ENCODE assay signal across 9 cellular contexts in the genomic region with DNA sequence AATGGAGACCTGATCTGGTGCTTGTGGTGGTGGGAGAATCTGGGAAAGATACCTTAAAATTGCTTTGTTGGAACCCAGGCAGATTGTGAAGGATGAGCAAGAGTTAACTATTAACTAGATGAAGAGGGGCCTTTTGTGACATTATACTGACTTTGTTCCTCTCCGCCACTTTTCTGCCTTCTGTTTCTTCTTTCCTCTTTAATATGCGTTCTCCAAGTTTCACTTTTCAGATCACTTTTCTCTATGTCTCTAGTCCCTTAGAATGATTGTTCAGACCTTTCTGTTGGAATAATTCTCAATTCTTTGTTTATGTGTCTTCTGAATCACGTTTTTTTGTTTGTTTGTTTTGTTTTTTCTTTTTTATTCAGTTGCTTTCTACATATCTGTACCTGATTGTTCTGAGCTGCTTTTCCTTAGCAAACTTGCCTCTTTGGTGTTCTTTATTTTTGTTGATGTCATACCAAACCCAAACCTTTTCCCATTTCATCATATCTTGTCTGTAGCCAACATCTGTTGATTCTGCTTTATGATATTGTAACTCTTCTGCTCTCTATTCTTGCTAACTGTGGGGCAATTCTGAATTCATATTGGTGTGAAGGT. TPM values are rescaled to one million over a fixed set of nuclear protein-coding genes. Genes with fewer than 3 reads are reported as not detected.
A peak's percentile ranks its signal among the peaks of the same experiment; 100 is the strongest.
DNase-seq lines count a peak whose midpoint lies in the region; ATAC-seq, FAIRE-seq and TF ChIP-seq lines count a peak whose summit lies in the region.
"Had no signal": no experiment of that assay in that cellular context is flagged by ENCODE, and none has a peak within 500 bp of the region (broad histone marks: within the 10 kb centered on the region; RNA-seq: fewer than 3 reads in every experiment).

No MANE protein-coding gene starts in this region.

- FAIRE-seq in HTR-8/SVneo (lab: Jason Lieb, UNC) = no peak

- peaks cover 0 to 5% (median 0%) of the 10 kb centered on the region in 5 experiments for H3K9me3 Mint-ChIP-seq in brain
- no peaks in the 10 kb centered on the region for H3K9me3 Mint-ChIP-seq in stimulated activated naive CD8-positive, alpha-beta T cell treated with anti-CD3 and anti-CD28 coated beads, Interleukin-15, amount 100 ng/mL, for 72 hours

- no peak for ATAC-seq in HCT116
- no peak for ATAC-seq in stimulated activated naive CD8-positive, alpha-beta T cell treated with anti-CD3 and anti-CD28 coated beads, Interleukin-15, amount 100 ng/mL, for 72 hours

- no peak for TF ChIP-seq RAD21 in HCT116 (IDR thresholded peaks at IDR 0.05; ENCODE audit: low read depth)

- no peak for DNase-seq in AG04449 (ENCODE audit: low read depth, low spot score)
- DNase-seq in HCT116 (ENCODE audit: low read depth, low spot score) = no peak
- no peak for DNase-seq in mesendoderm
- no peak for DNase-seq in MM.1S
- no peak for DNase-seq in HTR-8/SVneo (ENCODE audit: insufficient read length, low spot score)
- DNase-seq in stimulated activated naive CD8-positive, alpha-beta T cell treated with anti-CD3 and anti-CD28 coated beads, Interleukin-15, amount 100 ng/mL, for 72 hours = no peak
- no peak for DNase-seq in pons (ENCODE audit: low spot score)
- DNase-seq: effector CD8-positive, alpha-beta T cell had no signal

- H3K27me3 Mint-ChIP-seq in brain = peaks cover 8% of the 10 kb centered on the region
- peaks cover 63% of the 10 kb centered on the region for H3K27me3 Mint-ChIP-seq in stimulated activated naive CD8-positive, alpha-beta T cell treated with anti-CD3 and anti-CD28 coated beads, Interleukin-15, amount 100 ng/mL, for 72 hours

- peaks cover 60% of the 10 kb centered on the region for H3K4me1 Mint-ChIP-seq in brain
- H3K4me1 Mint-ChIP-seq in stimulated activated naive CD8-positive, alpha-beta T cell treated with anti-CD3 and anti-CD28 coated beads, Interleukin-15, amount 100 ng/mL, for 72 hours = peaks cover 34% of the 10 kb centered on the region

- H3K9me3 ChIP-seq in HCT116 (ENCODE audit: control insufficient read depth in 1 of 2, insufficient read depth in 1 of 2, low read depth in 1 of 2, low read length in 2 of 2) (no peaks in the 10 kb centered on the region), MM.1S (replicated peaks; ENCODE audit: insufficient read depth, low read length) (no peaks in the 10 kb centered on the region)

- H3K4ac ChIP-seq in mesendoderm (ENCODE audit: low read depth, low read length) = no peak overlapping the region

- H3K36me3 ChIP-seq in HCT116 (ENCODE audit: control insufficient read depth in 1 of 2, insufficient read depth in 2 of 2, low read length in 2 of 2) (no peaks in the 10 kb centered on the region), mesendoderm (ENCODE audit: control insufficient read depth, insufficient read depth, low read length) (no peaks in the 10 kb centered on the region), MM.1S (replicated peaks; ENCODE audit: insufficient read depth, low read length) (no peaks in the 10 kb centered on the region)

- no peak overlapping the region for H4K5ac ChIP-seq in mesendoderm (ENCODE audit: low read length)

- WGBS in mesendoderm (ENCODE audit: extremely low coverage, insufficient coverage, low lambda C conversion rate) = no CpG with 5 or more reads among the region's 3 CpGs

- POLR2A ChIA-PET in AG04449 (lab: Yijun Ruan, JAX) (no interaction called here), HCT116 (lab: Charles Lee) (no interaction called here)

- H3K27ac Mint-ChIP-seq in brain = peak overlapping the region; percentile 15 to 98 (median 98)
- no peak overlapping the region for H3K27ac Mint-ChIP-seq in stimulated activated naive CD8-positive, alpha-beta T cell treated with anti-CD3 and anti-CD28 coated beads, Interleukin-15, amount 100 ng/mL, for 72 hours

- H3K27ac ChIP-seq in HCT116 (ENCODE audit: low read depth, low read length) = no peak overlapping the region
- no peak overlapping the region for H3K27ac ChIP-seq in mesendoderm (ENCODE audit: low read depth, low read length)
- H3K27ac ChIP-seq in MM.1S (ENCODE audit: low read length) = no peak overlapping the region

- TF ChIP-seq CTCF in AG04449 (IDR thresholded peaks at IDR 0.05; ENCODE audit: insufficient read depth, low read length, missing control alignments) (no peak), HCT116 (IDR thresholded peaks at IDR 0.05 in 2 of 3, conservative IDR thresholded peaks at IDR 0.05 in 1 of 3; ENCODE audit: borderline replicate concordance in 1 of 3, insufficient read depth in 1 of 3, low read depth in 2 of 3, low read length in 2 of 3) (no peak), brain (conservative IDR thresholded peaks at IDR 0.05) (no peak), MM.1S (IDR thresholded peaks at IDR 0.05; ENCODE audit: low read length) (no peak)

- peak overlapping the region; percentile 76 for H3K4me3 ChIP-seq in AG04449 (ENCODE audit: low read depth, low read length)
- H3K4me3 ChIP-seq in HCT116 (replicated peaks in 1 of 2; ENCODE audit: low read depth in 1 of 2, low read length in 2 of 2) = no peak overlapping the region
- H3K4me3 ChIP-seq in mesendoderm (ENCODE audit: low read length) = peak overlapping the region; percentile 29
- no peak overlapping the region for H3K4me3 ChIP-seq in MM.1S (ENCODE audit: low read length)

- peak overlapping the region; percentile 87 to 95 (median 91) for H3K4me3 Mint-ChIP-seq in brain
- H3K4me3 Mint-ChIP-seq in stimulated activated naive CD8-positive, alpha-beta T cell treated with anti-CD3 and anti-CD28 coated beads, Interleukin-15, amount 100 ng/mL, for 72 hours = peak overlapping the region in 1 of 2 donors; percentile 89

- peaks cover 28% of the 10 kb centered on the region for H3K36me3 Mint-ChIP-seq in brain

- H2BK5ac ChIP-seq in mesendoderm (ENCODE audit: low read length) = no peak overlapping the region

- no peak overlapping the region for H4K8ac ChIP-seq in mesendoderm (ENCODE audit: low read depth, low read length)

- CTCF ChIA-PET in AG04449 (lab: Yijun Ruan, JAX) (interaction anchor here (1.2 kb wide), 1 partner anchor 182 kb away, joined by 3 read pairs; no protein-coding TSS in a partner anchor), HCT116 (lab: Charles Lee) (no interaction called here)

- H2AFZ ChIP-seq in HCT116 (ENCODE audit: low read depth, low read length, poor library complexity, severe bottlenecking) (no peak overlapping the region), MM.1S (ENCODE audit: low read length) (no peak overlapping the region)

- RAD21 ChIA-PET in HCT116 (lab: Charles Lee; ENCODE audit: low non-redundant PET in 1 of 2, low total read pairs in 2 of 2, uncharacterized antibody in 2 of 2, unreplicated experiment in 2 of 2) = no interaction called here

- no peak overlapping the region for H3K18ac ChIP-seq in mesendoderm (ENCODE audit: low read length)

- BruUV-seq in HCT116 (replicated peaks; lab: Mats Ljungman, UMichigan) = no TSS peak

- peak overlapping the region; percentile 78 for H3K56ac ChIP-seq in mesendoderm (ENCODE audit: low read length)

- peaks cover 5% of the 10 kb centered on the region; the same call in 1 of the 2 replicates for H3F3A ChIP-seq in MM.1S (ENCODE audit: insufficient read depth, low read length)

- peaks cover 79% of the 10 kb centered on the region for H3K79me2 ChIP-seq in HCT116 (ENCODE audit: insufficient read depth, low read length)
- peaks cover 74% of the 10 kb centered on the region for H3K79me2 ChIP-seq in mesendoderm (ENCODE audit: control insufficient read depth, insufficient read depth, low read length)
- peaks cover 23% of the 10 kb centered on the region for H3K79me2 ChIP-seq in MM.1S (ENCODE audit: low read length)

- H3K27me3 ChIP-seq in HCT116 (ENCODE audit: insufficient read depth, low read length) (no peaks in the 10 kb centered on the region), mesendoderm (ENCODE audit: insufficient read depth, low read length, poor library complexity) (no peaks in the 10 kb centered on the region), MM.1S (replicated peaks; ENCODE audit: insufficient read depth, low read length) (no peaks in the 10 kb centered on the region; the same call in none of the 2 replicates)

- H2BK15ac ChIP-seq in mesendoderm (replicated peaks; ENCODE audit: low read depth) = no peak overlapping the region

- TF ChIP-seq POLR2A in HCT116 (IDR thresholded peaks at IDR 0.05; ENCODE audit: borderline replicate concordance, extremely low read depth, insufficient read depth, insufficient read length) = no peak

- H3K79me1 ChIP-seq in mesendoderm (ENCODE audit: low read length) = no peaks in the 10 kb centered on the region

- H3K9ac ChIP-seq in HCT116 (ENCODE audit: low read length) = no peak overlapping the region
- H3K9ac ChIP-seq in mesendoderm (ENCODE audit: low read length) = peak overlapping the region; percentile 94
- no peak overlapping the region for H3K9ac ChIP-seq in MM.1S (ENCODE audit: low read length)

- peak overlapping the region; percentile 69; the same call in 1 of the 2 replicates for H3K4me2 ChIP-seq in HCT116 (ENCODE audit: low read length)
- peak overlapping the region; percentile 48 for H3K4me2 ChIP-seq in mesendoderm (ENCODE audit: low read length)
- H3K4me2 ChIP-seq in MM.1S (ENCODE audit: low read depth, low read length) = no peak overlapping the region

- peaks cover 4% of the 10 kb centered on the region; the same call in 1 of the 2 replicates for H4K20me1 ChIP-seq in HCT116 (ENCODE audit: insufficient read depth)
- no peaks in the 10 kb centered on the region for H4K20me1 ChIP-seq in MM.1S (ENCODE audit: insufficient read depth, low read length)

- H2AK5ac ChIP-seq in mesendoderm (ENCODE audit: low read length) = no peak overlapping the region

- intact Hi-C loops in HCT116 (cut with micrococcal nuclease) = loop anchor here (5.0 kb wide), 1 partner anchor 237 kb away; a partner anchor contains a TSS

- H3K9me2 ChIP-seq in HCT116 (ENCODE audit: insufficient read depth) (no peaks in the 10 kb centered on the region), MM.1S (replicated peaks; ENCODE audit: insufficient read depth, low read length) (no peaks in the 10 kb centered on the region)

- H3K4me1 ChIP-seq in HCT116 (ENCODE audit: control insufficient read depth in 1 of 2, insufficient read depth in 2 of 2, low read length in 2 of 2) (peaks cover 19 to 27% of the 10 kb centered on the region in 2 experiments), mesendoderm (ENCODE audit: control insufficient read depth, low read depth, low read length) (peaks cover 5% of the 10 kb centered on the region), MM.1S (ENCODE audit: low read length) (0 out of 2 replicates have a peak, but pooled peaks cover 4% of the 10 kb centered on the region)

- no peak overlapping the region for H2BK120ac ChIP-seq in mesendoderm (ENCODE audit: low read depth, low read length)

- no peak overlapping the region for H3K23ac ChIP-seq in mesendoderm (ENCODE audit: low read length)

TF ChIP-seq in HCT116, 20 proteins besides CTCF, POLR2A, EP300 and RAD21 (continues in another document):
- no peak for TF ChIP-seq JUND (IDR thresholded peaks at IDR 0.05)
- no peak for TF ChIP-seq ELF1 (IDR thresholded peaks at IDR 0.05; ENCODE audit: borderline replicate concordance, low read depth)
- TF ChIP-seq SP1 (IDR thresholded peaks at IDR 0.05; ENCODE audit: low read depth) = no peak
- no peak for TF ChIP-seq ZFX (IDR thresholded peaks at IDR 0.05)
- no peak for TF ChIP-seq POLR2AphosphoS5 (IDR thresholded peaks at IDR 0.05; ENCODE audit: low read depth, low read length)

RNA-seq across cellular contexts. Expression of a gene that starts 2.8 kb away (rescaled TPM):
- total RNA-seq in HCT116 (2021; ENCODE audit: unreplicated experiment) = 42.6 TPM
- 10.5 and 13.5 TPM in 2 replicates for polyA plus RNA-seq in HCT116 (2012)
- 7.2 TPM for polyA plus RNA-seq in brain (ENCODE audit: insufficient read depth, low read depth, low replicate concordance)
- 72.9 TPM for polyA plus RNA-seq in mesendoderm (2013, experiment 1 of 2)
- 74.8 TPM for polyA plus RNA-seq in mesendoderm (2013, experiment 2 of 2)

Comparison
In these comparisons a context has a peak if more than half of its experiments do, and no peak if none do; other contexts are left out.
1. H3K4me3 ChIP-seq: peak in AG04449 (single experiment) and mesendoderm (single experiment); none in HCT116 (0 of 2) and MM.1S (single experiment).
2. H3K27ac Mint-ChIP-seq: peak in brain (5 of 5); none in stimulated activated naive CD8-positive, alpha-beta T cell treated with anti-CD3 and anti-CD28 coated beads, Interleukin-15, amount 100 ng/mL, for 72 hours (0 of 2).